In genomic region chr2:190765386-190766173, GRCh38 we compare ENCODE assay signal across 11 cellular contexts.
DNase-seq lines count a peak whose midpoint lies in the region; ATAC-seq, FAIRE-seq and TF ChIP-seq lines count a peak whose summit lies in the region.
"Had no signal": no experiment of that assay in that cellular context is flagged by ENCODE, and none has a peak within 500 bp of the region (broad histone marks: within the 10 kb centered on the region; RNA-seq: fewer than 3 reads in every experiment).

No MANE protein-coding gene starts in this region.

- H3K27me3 ChIP-seq in kidney epithelial cell (ENCODE audit: control insufficient read depth, insufficient read depth, low read length) (no peaks in the 10 kb centered on the region), WERI-Rb-1 (ENCODE audit: insufficient read depth, low read depth, severe bottlenecking) (no peaks in the 10 kb centered on the region)
- H3K27me3 ChIP-seq: MG63 had no signal

- TF ChIP-seq POLR2A in H54 (IDR thresholded peaks at IDR 0.05; ENCODE audit: low read depth, low read length): no peak

- peak; percentile 65 for DNase-seq in AG08396 (ENCODE audit: low spot score)
- peak; percentile 57 for DNase-seq in H54 (ENCODE audit: insufficient read length, low spot score)
- peak; percentile 63 for DNase-seq in astrocyte of the spinal cord (ENCODE audit: low read depth, low spot score)
- DNase-seq in kidney epithelial cell (ENCODE audit: low read depth): peak; percentile 84
- DNase-seq in WERI-Rb-1: no peak
- DNase-seq in Ammon's horn (ENCODE audit: low spot score): no peak
- DNase-seq: mesendoderm, MG63, spleen had no signal

- H3K4me3 ChIP-seq in astrocyte of the spinal cord (ENCODE audit: low read depth, low read length): no peak overlapping the region
- no peak overlapping the region for H3K4me3 ChIP-seq in kidney epithelial cell (ENCODE audit: low read depth, low read length)
- H3K4me3 ChIP-seq in WERI-Rb-1 (ENCODE audit: low read depth, low read length): no peak overlapping the region
- H3K4me3 ChIP-seq: MG63, spleen had no signal

- ATAC-seq in HG03457 (IDR thresholded peaks at IDR 0.05; ENCODE audit: unreplicated experiment) (no peak), HG03280 (IDR thresholded peaks at IDR 0.05; ENCODE audit: unreplicated experiment) (no peak)

- FAIRE-seq in H54 (lab: Jason Lieb, UNC): peak; percentile 98

- TF ChIP-seq CTCF in astrocyte of the spinal cord (IDR thresholded peaks at IDR 0.05; ENCODE audit: low read depth, low read length) (no peak), kidney epithelial cell (IDR thresholded peaks at IDR 0.05; ENCODE audit: insufficient read depth, low read length, poor library complexity, severe bottlenecking) (no peak), WERI-Rb-1 (IDR thresholded peaks at IDR 0.05; ENCODE audit: low read depth, low read length) (no peak)

- H3K27ac ChIP-seq in WERI-Rb-1: no peak overlapping the region
- H3K27ac ChIP-seq: spleen had no signal

- H3K36me3 ChIP-seq in kidney epithelial cell (ENCODE audit: control insufficient read depth, insufficient read depth, low read length): no peaks in the 10 kb centered on the region
- no peaks in the 10 kb centered on the region for H3K36me3 ChIP-seq in WERI-Rb-1
- H3K36me3 ChIP-seq: MG63, spleen had no signal

- in situ Hi-C loops in astrocyte of the spinal cord (cut with HindIII; ENCODE audit: low sequenced_read_pairs): no loop called here

- no peaks in the 10 kb centered on the region for H3K9me3 ChIP-seq in WERI-Rb-1 (ENCODE audit: severe bottlenecking)
- H3K9me3 ChIP-seq: MG63, spleen had no signal

Comparison
In these comparisons a context has a peak if more than half of its experiments do, and no peak if none do; other contexts are left out.
1. DNase-seq: peak in AG08396 (single experiment), H54 (single experiment), astrocyte of the spinal cord (single experiment) and kidney epithelial cell (single experiment); none in WERI-Rb-1 (single experiment) and Ammon's horn (single experiment).